Comparison of ENCODE assay signal across 1 cellular context in genomic region chr21:36320421-36321324, GRCh38.
TF ChIP-seq lines count a peak whose summit lies in the region.

No MANE protein-coding gene starts in this region.

TF ChIP-seq in K562, 482 proteins besides CTCF, POLR2A, EP300 and RAD21 (continued from another document and continues in another):
- TF ChIP-seq, protein P1, sequence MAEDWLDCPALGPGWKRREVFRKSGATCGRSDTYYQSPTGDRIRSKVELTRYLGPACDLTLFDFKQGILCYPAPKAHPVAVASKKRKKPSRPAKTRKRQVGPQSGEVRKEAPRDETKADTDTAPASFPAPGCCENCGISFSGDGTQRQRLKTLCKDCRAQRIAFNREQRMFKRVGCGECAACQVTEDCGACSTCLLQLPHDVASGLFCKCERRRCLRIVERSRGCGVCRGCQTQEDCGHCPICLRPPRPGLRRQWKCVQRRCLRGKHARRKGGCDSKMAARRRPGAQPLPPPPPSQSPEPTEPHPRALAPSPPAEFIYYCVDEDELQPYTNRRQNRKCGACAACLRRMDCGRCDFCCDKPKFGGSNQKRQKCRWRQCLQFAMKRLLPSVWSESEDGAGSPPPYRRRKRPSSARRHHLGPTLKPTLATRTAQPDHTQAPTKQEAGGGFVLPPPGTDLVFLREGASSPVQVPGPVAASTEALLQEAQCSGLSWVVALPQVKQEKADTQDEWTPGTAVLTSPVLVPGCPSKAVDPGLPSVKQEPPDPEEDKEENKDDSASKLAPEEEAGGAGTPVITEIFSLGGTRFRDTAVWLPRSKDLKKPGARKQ (CRISPR knock-in tag; IDR thresholded peaks at IDR 0.05), result no peak
- TF ChIP-seq ZNF57 (CRISPR knock-in tag; IDR thresholded peaks at IDR 0.05) (no peak), OTX1 (CRISPR knock-in tag; IDR thresholded peaks at IDR 0.05) (no peak), FOXA3 (CRISPR knock-in tag; conservative IDR thresholded peaks at IDR 0.05 in 1 of 2, IDR thresholded peaks at IDR 0.05 in 1 of 2) (peak in 1 of 2 experiments; percentile 59; a peak in 2 of 4 replicates), DNMT1 (IDR thresholded peaks at IDR 0.05) (no peak), SNRNP70 (optimal IDR thresholded peaks at IDR 0.05; ENCODE audit: low read depth, low read length) (no peak), ZNF224 (CRISPR knock-in tag; IDR thresholded peaks at IDR 0.05) (no peak), IFI16 (CRISPR knock-in tag; IDR thresholded peaks at IDR 0.05) (no peak), ID3 (CRISPR knock-in tag; IDR thresholded peaks at IDR 0.05) (no peak), ID3 (tag; IDR thresholded peaks at IDR 0.05) (0 out of 2 replicates have a peak, but pooled peaks have one; percentile 28), PRMT5 (CRISPR knock-in tag; IDR thresholded peaks at IDR 0.05) (no peak), E2F3 (CRISPR knock-in tag; IDR thresholded peaks at IDR 0.05) (no peak), MIER1 (IDR thresholded peaks at IDR 0.05; ENCODE audit: low read depth) (no peak), ETV6 (IDR thresholded peaks at IDR 0.05; ENCODE audit: borderline replicate concordance in 1 of 2, low read depth in 2 of 2, low read length in 1 of 2) (no peak), ETV6 (CRISPR knock-in tag; IDR thresholded peaks at IDR 0.05; ENCODE audit: borderline replicate concordance) (no peak), TAF15 (IDR thresholded peaks at IDR 0.05; ENCODE audit: low read depth, low read length) (no peak), PTTG1 (tag; IDR thresholded peaks at IDR 0.05; ENCODE audit: low read depth) (no peak), ZBTB2 (IDR thresholded peaks at IDR 0.05) (no peak), YY1 (IDR thresholded peaks at IDR 0.05; ENCODE audit: borderline replicate concordance in 1 of 3, control insufficient read depth in 1 of 3, extremely low read depth in 1 of 3, insufficient read depth in 3 of 3, insufficient read length in 1 of 3, insufficient replicate concordance in 2 of 3, low read depth in 1 of 3, low read length in 2 of 3) (no peak), MYBL2 (IDR thresholded peaks at IDR 0.05; ENCODE audit: low read depth) (no peak), MYBL2 (CRISPR knock-in tag; IDR thresholded peaks at IDR 0.05; ENCODE audit: borderline replicate concordance) (no peak), PTBP1 (IDR thresholded peaks at IDR 0.05; ENCODE audit: low read depth, low read length) (0 out of 2 replicates have a peak, but pooled peaks have one; percentile 56), TGIF2 (CRISPR knock-in tag; IDR thresholded peaks at IDR 0.05) (peak; percentile 85), TCF3 (CRISPR knock-in tag; IDR thresholded peaks at IDR 0.05) (peak; percentile 93), ZNF407 (IDR thresholded peaks at IDR 0.05; ENCODE audit: low read depth) (no peak), ETS1 (conservative IDR thresholded peaks at IDR 0.05; ENCODE audit: control insufficient read depth, low read depth, low read length) (0 out of 2 replicates have a peak, but pooled peaks have one; percentile 39), PHB (CRISPR knock-in tag; IDR thresholded peaks at IDR 0.05) (no peak), ZNF75A (CRISPR knock-in tag; IDR thresholded peaks at IDR 0.05) (no peak), ZNF668 (CRISPR knock-in tag; IDR thresholded peaks at IDR 0.05) (no peak), SMARCC2 (IDR thresholded peaks at IDR 0.05; ENCODE audit: low read depth) (peak; percentile 47; the same call in 1 of the 2 replicates), ZNF316 (IDR thresholded peaks at IDR 0.05) (peak; percentile 35; the same call in 1 of the 2 replicates), CSDE1 (IDR thresholded peaks at IDR 0.05) (no peak), NR2F6 (CRISPR knock-in tag; IDR thresholded peaks at IDR 0.05) (0 out of 2 replicates have a peak, but pooled peaks have one; percentile 6), NUFIP1 (IDR thresholded peaks at IDR 0.05; ENCODE audit: partially characterized antibody) (peak; percentile 12), NCOA6 (IDR thresholded peaks at IDR 0.05) (peak; percentile 82), ZNF586 (CRISPR knock-in tag; conservative IDR thresholded peaks at IDR 0.05) (no peak), PTRF (tag; IDR thresholded peaks at IDR 0.05) (no peak), ATF7 (IDR thresholded peaks at IDR 0.05) (peak; percentile 37; the same call in 1 of the 2 replicates)
- TF ChIP-seq, protein P2, sequence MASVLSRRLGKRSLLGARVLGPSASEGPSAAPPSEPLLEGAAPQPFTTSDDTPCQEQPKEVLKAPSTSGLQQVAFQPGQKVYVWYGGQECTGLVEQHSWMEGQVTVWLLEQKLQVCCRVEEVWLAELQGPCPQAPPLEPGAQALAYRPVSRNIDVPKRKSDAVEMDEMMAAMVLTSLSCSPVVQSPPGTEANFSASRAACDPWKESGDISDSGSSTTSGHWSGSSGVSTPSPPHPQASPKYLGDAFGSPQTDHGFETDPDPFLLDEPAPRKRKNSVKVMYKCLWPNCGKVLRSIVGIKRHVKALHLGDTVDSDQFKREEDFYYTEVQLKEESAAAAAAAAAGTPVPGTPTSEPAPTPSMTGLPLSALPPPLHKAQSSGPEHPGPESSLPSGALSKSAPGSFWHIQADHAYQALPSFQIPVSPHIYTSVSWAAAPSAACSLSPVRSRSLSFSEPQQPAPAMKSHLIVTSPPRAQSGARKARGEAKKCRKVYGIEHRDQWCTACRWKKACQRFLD (CRISPR knock-in tag; IDR thresholded peaks at IDR 0.05), result peak; percentile 26; the same call in 1 of the 2 replicates
- TF ChIP-seq, protein P3, sequence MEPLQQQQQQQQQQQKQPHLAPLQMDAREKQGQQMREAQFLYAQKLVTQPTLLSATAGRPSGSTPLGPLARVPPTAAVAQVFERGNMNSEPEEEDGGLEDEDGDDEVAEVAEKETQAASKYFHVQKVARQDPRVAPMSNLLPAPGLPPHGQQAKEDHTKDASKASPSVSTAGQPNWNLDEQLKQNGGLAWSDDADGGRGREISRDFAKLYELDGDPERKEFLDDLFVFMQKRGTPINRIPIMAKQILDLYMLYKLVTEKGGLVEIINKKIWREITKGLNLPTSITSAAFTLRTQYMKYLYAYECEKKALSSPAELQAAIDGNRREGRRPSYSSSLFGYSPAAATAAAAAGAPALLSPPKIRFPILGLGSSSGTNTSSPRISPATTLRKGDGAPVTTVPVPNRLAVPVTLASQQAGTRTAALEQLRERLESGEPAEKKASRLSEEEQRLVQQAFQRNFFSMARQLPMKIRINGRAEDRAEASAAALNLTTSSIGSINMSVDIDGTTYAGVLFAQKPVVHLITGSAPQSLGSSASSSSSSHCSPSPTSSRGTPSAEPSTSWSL (CRISPR knock-in tag; IDR thresholded peaks at IDR 0.05; ENCODE audit: borderline replicate concordance), result no peak
- TF ChIP-seq, protein P4, sequence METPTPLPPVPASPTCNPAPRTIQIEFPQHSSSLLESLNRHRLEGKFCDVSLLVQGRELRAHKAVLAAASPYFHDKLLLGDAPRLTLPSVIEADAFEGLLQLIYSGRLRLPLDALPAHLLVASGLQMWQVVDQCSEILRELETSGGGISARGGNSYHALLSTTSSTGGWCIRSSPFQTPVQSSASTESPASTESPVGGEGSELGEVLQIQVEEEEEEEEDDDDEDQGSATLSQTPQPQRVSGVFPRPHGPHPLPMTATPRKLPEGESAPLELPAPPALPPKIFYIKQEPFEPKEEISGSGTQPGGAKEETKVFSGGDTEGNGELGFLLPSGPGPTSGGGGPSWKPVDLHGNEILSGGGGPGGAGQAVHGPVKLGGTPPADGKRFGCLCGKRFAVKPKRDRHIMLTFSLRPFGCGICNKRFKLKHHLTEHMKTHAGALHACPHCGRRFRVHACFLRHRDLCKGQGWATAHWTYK (CRISPR knock-in tag; IDR thresholded peaks at IDR 0.05), result 0 out of 2 replicates have a peak, but pooled peaks have one; percentile 15
- TF ChIP-seq, protein P5, sequence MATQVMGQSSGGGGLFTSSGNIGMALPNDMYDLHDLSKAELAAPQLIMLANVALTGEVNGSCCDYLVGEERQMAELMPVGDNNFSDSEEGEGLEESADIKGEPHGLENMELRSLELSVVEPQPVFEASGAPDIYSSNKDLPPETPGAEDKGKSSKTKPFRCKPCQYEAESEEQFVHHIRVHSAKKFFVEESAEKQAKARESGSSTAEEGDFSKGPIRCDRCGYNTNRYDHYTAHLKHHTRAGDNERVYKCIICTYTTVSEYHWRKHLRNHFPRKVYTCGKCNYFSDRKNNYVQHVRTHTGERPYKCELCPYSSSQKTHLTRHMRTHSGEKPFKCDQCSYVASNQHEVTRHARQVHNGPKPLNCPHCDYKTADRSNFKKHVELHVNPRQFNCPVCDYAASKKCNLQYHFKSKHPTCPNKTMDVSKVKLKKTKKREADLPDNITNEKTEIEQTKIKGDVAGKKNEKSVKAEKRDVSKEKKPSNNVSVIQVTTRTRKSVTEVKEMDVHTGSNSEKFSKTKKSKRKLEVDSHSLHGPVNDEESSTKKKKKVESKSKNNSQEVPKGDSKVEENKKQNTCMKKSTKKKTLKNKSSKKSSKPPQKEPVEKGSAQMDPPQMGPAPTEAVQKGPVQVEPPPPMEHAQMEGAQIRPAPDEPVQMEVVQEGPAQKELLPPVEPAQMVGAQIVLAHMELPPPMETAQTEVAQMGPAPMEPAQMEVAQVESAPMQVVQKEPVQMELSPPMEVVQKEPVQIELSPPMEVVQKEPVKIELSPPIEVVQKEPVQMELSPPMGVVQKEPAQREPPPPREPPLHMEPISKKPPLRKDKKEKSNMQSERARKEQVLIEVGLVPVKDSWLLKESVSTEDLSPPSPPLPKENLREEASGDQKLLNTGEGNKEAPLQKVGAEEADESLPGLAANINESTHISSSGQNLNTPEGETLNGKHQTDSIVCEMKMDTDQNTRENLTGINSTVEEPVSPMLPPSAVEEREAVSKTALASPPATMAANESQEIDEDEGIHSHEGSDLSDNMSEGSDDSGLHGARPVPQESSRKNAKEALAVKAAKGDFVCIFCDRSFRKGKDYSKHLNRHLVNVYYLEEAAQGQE (CRISPR knock-in tag; IDR thresholded peaks at IDR 0.05; ENCODE audit: low read depth), result no peak
